10 cellular contexts compared by ENCODE assay signal in genomic region chr7:129258649-129259389, GRCh38. TPM values are rescaled to one million over a fixed set of nuclear protein-coding genes. Genes with fewer than 3 reads are reported as not detected.
A peak's percentile ranks its signal among the peaks of the same experiment; 100 is the strongest.
DNase-seq lines count a peak whose midpoint lies in the region; ATAC-seq and TF ChIP-seq lines count a peak whose summit lies in the region.
"Had no signal": no experiment of that assay in that cellular context is flagged by ENCODE, and none has a peak within 500 bp of the region (broad histone marks: within the 10 kb centered on the region; RNA-seq: fewer than 3 reads in every experiment).

No MANE protein-coding gene starts in this region.

- POLR2A ChIA-PET in naive thymus-derived CD8-positive, alpha-beta T cell (lab: Charles Lee): no interaction called here

- peaks cover 2% of the 10 kb centered on the region for H3K4me1 ChIP-seq in mucosa of descending colon (ENCODE audit: low read depth)

- no peaks in the 10 kb centered on the region for H3K27me3 ChIP-seq in dorsolateral prefrontal cortex

- peak overlapping the region in 34 of 59 donors; percentile 1 to 78 (median 42) for H3K27ac ChIP-seq in dorsolateral prefrontal cortex
- H3K27ac ChIP-seq: lower lobe of right lung had no signal

- in situ Hi-C loops in KBM-7 (cut with MboI; ENCODE audit: low pct_unique_long_range_greater_than_20kb, low sequenced_read_pairs): no loop called here

- H3K4me3 ChIP-seq in dorsolateral prefrontal cortex (no peak overlapping the region), mucosa of descending colon (no peak overlapping the region)
- H3K4me3 ChIP-seq: lower lobe of right lung had no signal

- H3K9me3 Mint-ChIP-seq in naive thymus-derived CD8-positive, alpha-beta T cell: no peaks in the 10 kb centered on the region

- no peaks in the 10 kb centered on the region for H3K36me3 ChIP-seq in mucosa of descending colon (ENCODE audit: low read depth)
- H3K36me3 ChIP-seq: lower lobe of right lung had no signal

- peak overlapping the region in 9 of 10 donors; percentile 8 to 76 (median 57) for H3K4me3 Mint-ChIP-seq in naive thymus-derived CD8-positive, alpha-beta T cell

- no peaks in the 10 kb centered on the region for H3K9me3 ChIP-seq in mucosa of descending colon
- H3K9me3 ChIP-seq: lower lobe of right lung had no signal

- H3K36me3 Mint-ChIP-seq in naive thymus-derived CD8-positive, alpha-beta T cell: peaks cover 0 to 2% (median 0%) of the 10 kb centered on the region in 3 donors

- peaks cover 15 to 50% (median 41%) of the 10 kb centered on the region in 4 donors for H3K4me1 Mint-ChIP-seq in naive thymus-derived CD8-positive, alpha-beta T cell

- ATAC-seq in naive thymus-derived CD8-positive, alpha-beta T cell: peak; percentile 68 to 77
- ATAC-seq in mucosa of descending colon: no peak
- no peak for ATAC-seq in HG02623 (IDR thresholded peaks at IDR 0.05; ENCODE audit: unreplicated experiment)
- ATAC-seq: lower lobe of right lung had no signal

- peak overlapping the region in 3 of 10 donors; percentile 27 to 76 (median 72) for H3K27ac Mint-ChIP-seq in naive thymus-derived CD8-positive, alpha-beta T cell

- TF ChIP-seq CTCF in dorsolateral prefrontal cortex (IDR thresholded peaks at IDR 0.05 in 54 of 56, conservative IDR thresholded peaks at IDR 0.05 in 2 of 56; ENCODE audit: low read depth in 1 of 56, partially characterized antibody in 56 of 56) (no peak), mucosa of descending colon (IDR thresholded peaks at IDR 0.05) (no peak)

- intact Hi-C loops in dorsolateral prefrontal cortex (cut with DNase I): no loop called here
- intact Hi-C loops in mucosa of descending colon (cut with DNase I, micrococcal nuclease): no loop called here

- no peaks in the 10 kb centered on the region for H3K27me3 Mint-ChIP-seq in naive thymus-derived CD8-positive, alpha-beta T cell

- DNase-seq in Daoy (ENCODE audit: low read depth): peak; percentile 46
- DNase-seq in KBM-7: peak; percentile 19
- DNase-seq in dorsolateral prefrontal cortex: no peak
- peak in 2 of 10 donors; percentile 6 to 22 for DNase-seq in naive thymus-derived CD8-positive, alpha-beta T cell
- DNase-seq in SW480 (ENCODE audit: low spot score): no peak
- DNase-seq in mucosa of descending colon: no peak
- no peak for DNase-seq in NCI-H1092 treated with DMSO at 0.1 percent for 48 hours (lab: John Stamatoyannopoulos, UW)
- DNase-seq: lower lobe of right lung, NCI-H526 had no signal

RNA-seq across cellular contexts. Expression of gene AHCYL2, which starts 34.0 kb away (rescaled TPM):
- total RNA-seq in Daoy (2014; rRNA removed; shearing (Covaris generic)): 22.0 and 26.1 TPM in 2 replicates
- total RNA-seq in dorsolateral prefrontal cortex: 100 to 1,000 TPM in 32 of 120 experiments, 10 to 100 TPM in 88; 57.4 to 199 (median 90.1) TPM
- total RNA-seq in naive thymus-derived CD8-positive, alpha-beta T cell: 10 to 100 TPM; 17.6 to 19.3 TPM
- polyA plus RNA-seq in naive thymus-derived CD8-positive, alpha-beta T cell: 10 to 100 TPM in 1 of 3 donors, 1 to 10 TPM in 2; 5.9 to 10.6 (median 7.2) TPM
- total RNA-seq in mucosa of descending colon: 100 to 1,000 TPM; 215 to 717 (median 467) TPM

Comparison
In these comparisons a context has a peak if more than half of its experiments do, and no peak if none do; other contexts are left out.
1. DNase-seq: peak in Daoy (single experiment) and KBM-7 (single experiment); none in dorsolateral prefrontal cortex (0 of 10), SW480 (single experiment), mucosa of descending colon (0 of 3) and NCI-H1092 treated with DMSO at 0.1 percent for 48 hours (single experiment).
2. ATAC-seq: peak in naive thymus-derived CD8-positive, alpha-beta T cell (2 of 2); none in mucosa of descending colon (single experiment) and HG02623 (single experiment).